ENCODE assay signal across 8 cellular contexts in genomic region chr17:38471253-38471652, GRCh38. TPM values are rescaled to one million over a fixed set of nuclear protein-coding genes. Genes with fewer than 3 reads are reported as not detected.
DNase-seq lines count a peak whose midpoint lies in the region; ATAC-seq and TF ChIP-seq lines count a peak whose summit lies in the region.
"Not testable (repeated sequence)": the region's sequence is repeated elsewhere in the genome, so short reads cannot be mapped to it uniquely, and the experiment has no call there.

No MANE protein-coding gene starts in this region.

- H2AFZ ChIP-seq in ACC112 (ENCODE audit: low read length, unreplicated experiment); OCI-LY7 (ENCODE audit: low read length); mesenchymal stem cell (ENCODE audit: low read depth, low read length): not testable (repeated sequence)

- not testable (repeated sequence) for H3K9me3 Mint-ChIP-seq in chondrocyte (ENCODE audit: low read depth)

- peak overlapping the region; percentile 29 for H3K27ac Mint-ChIP-seq in chondrocyte (ENCODE audit: unreplicated experiment)

- H3K23ac ChIP-seq in mesenchymal stem cell (ENCODE audit: low read length in 2 of 2), result not testable (repeated sequence)

- H3K9ac ChIP-seq in mesenchymal stem cell (ENCODE audit: low read length), result not testable (repeated sequence)

- H3K4me2 ChIP-seq in OCI-LY7 (ENCODE audit: low read length); mesenchymal stem cell (ENCODE audit: low read length, poor library complexity, severe bottlenecking): not testable (repeated sequence)

- peaks cover 19% of the 10 kb centered on the region for H3K79me2 ChIP-seq in ACC112 (ENCODE audit: control insufficient read depth, insufficient read depth, low read length, unreplicated experiment)
- H3K79me2 ChIP-seq in OCI-LY7 (ENCODE audit: insufficient read depth, low read depth, low read length), result not testable (repeated sequence)

- not testable (repeated sequence) for H3K9me3 ChIP-seq in HEK293 (ENCODE audit: control insufficient read depth, insufficient read depth, low read depth, low read length); OCI-LY7 (ENCODE audit: low read length); left ventricle myocardium inferior (replicated peaks); mesenchymal stem cell (ENCODE audit: control insufficient read depth, low read length)

- CTCF ChIA-PET in HEK293 (lab: Yijun Ruan, JAX), result interaction anchor here (0.6 to 1.2 kb wide), 2 partner anchors 87 to 149 kb away, joined by 3 to 4 read pairs; no protein-coding TSS in a partner anchor
- CTCF ChIA-PET in OCI-LY7 (lab: Charles Lee; ENCODE audit: unreplicated experiment), result not testable (repeated sequence)

- POLR2A ChIA-PET in HEK293 (lab: Yijun Ruan, JAX); OCI-LY7 (lab: Charles Lee): not testable (repeated sequence)

- peak overlapping the region; percentile 4; the same call in 1 of the 2 replicates for H3K27ac ChIP-seq in ACC112 (ENCODE audit: low read depth, low read length)
- not testable (repeated sequence) for H3K27ac ChIP-seq in HEK293 (ENCODE audit: extremely low read depth, low read depth, low read length); OCI-LY7 (ENCODE audit: low read depth, low read length, poor library complexity, severe bottlenecking); VCaP; left ventricle myocardium inferior (replicated peaks); mesenchymal stem cell (ENCODE audit: low read length, poor library complexity, severe bottlenecking)

- ATAC-seq in esophagus mucosa, result peak; percentile 41

- not testable (repeated sequence) for H2BK120ac ChIP-seq in mesenchymal stem cell (ENCODE audit: low read depth, low read length)

- H3K36me3 ChIP-seq in ACC112 (ENCODE audit: insufficient read depth, low read length) (peaks cover 19% of the 10 kb centered on the region; the same call in 1 of the 2 replicates), left ventricle myocardium inferior (peaks cover 95% of the 10 kb centered on the region), mesenchymal stem cell (ENCODE audit: control insufficient read depth in 1 of 2, insufficient read depth in 2 of 2, low read depth in 1 of 2, low read length in 2 of 2) (peaks cover 53 to 85% of the 10 kb centered on the region in 2 experiments)
- not testable (repeated sequence) for H3K36me3 ChIP-seq in HEK293 (ENCODE audit: control insufficient read depth in 2 of 2, insufficient read depth in 1 of 2, low read length in 2 of 2); OCI-LY7 (ENCODE audit: insufficient read depth, low read length)

- WGBS in mesenchymal stem cell, result 37% methylated on average over 8 of the region's 8 CpGs

- H4K8ac ChIP-seq in mesenchymal stem cell (ENCODE audit: low read length), result not testable (repeated sequence)

- H2BK12ac ChIP-seq in mesenchymal stem cell (ENCODE audit: low read length in 2 of 2), result not testable (repeated sequence)

- H2BK5ac ChIP-seq in mesenchymal stem cell (ENCODE audit: low read depth, low read length, poor library complexity, severe bottlenecking), result not testable (repeated sequence)

- not testable (repeated sequence) for H3K4ac ChIP-seq in mesenchymal stem cell (ENCODE audit: low read depth in 1 of 2, low read length in 2 of 2)

- H4K20me1 ChIP-seq in OCI-LY7 (ENCODE audit: insufficient read depth, low read length), result not testable (repeated sequence)

- H3K27me3 ChIP-seq in ACC112 (ENCODE audit: insufficient read depth, low read length); left ventricle myocardium inferior (ENCODE audit: low read depth); mesenchymal stem cell (ENCODE audit: control insufficient read depth in 1 of 2, insufficient read depth in 1 of 2, low read length in 2 of 2): not testable (repeated sequence)

- TF ChIP-seq CTCF in HEK293 (tag by site-specific recombination; IDR thresholded peaks at IDR 0.05); chondrocyte (IDR thresholded peaks at IDR 0.05): not testable (repeated sequence)
- TF ChIP-seq CTCF in OCI-LY7 (conservative IDR thresholded peaks at IDR 0.05; ENCODE audit: low read length) (peak; percentile 31), VCaP (conservative IDR thresholded peaks at IDR 0.05) (0 out of 2 replicates have a peak, but pooled peaks have one; percentile 29), left ventricle myocardium inferior (IDR thresholded peaks at IDR 0.05; ENCODE audit: borderline replicate concordance) (peak; percentile 16)

- H3K18ac ChIP-seq in mesenchymal stem cell (ENCODE audit: low read depth in 1 of 2, low read length in 2 of 2), result peak overlapping the region in 1 of 2 experiments; percentile 13

- not testable (repeated sequence) for H4K91ac ChIP-seq in mesenchymal stem cell (ENCODE audit: low read length)

- not testable (repeated sequence) for DNase-seq in OCI-LY7 (ENCODE audit: low spot score); chondrocyte (ENCODE audit: low spot score); left ventricle myocardium inferior
- peak; percentile 48 for DNase-seq in mesenchymal stem cell

- H3K36me3 Mint-ChIP-seq in chondrocyte (ENCODE audit: low read depth), result peaks cover 51% of the 10 kb centered on the region

- not testable (repeated sequence) for H2AK5ac ChIP-seq in mesenchymal stem cell (ENCODE audit: low read length, severe bottlenecking)

- H3K4me1 ChIP-seq in ACC112 (ENCODE audit: control insufficient read depth, insufficient read depth, low read length, unreplicated experiment) (peaks cover 30% of the 10 kb centered on the region), left ventricle myocardium inferior (peaks cover 55% of the 10 kb centered on the region), mesenchymal stem cell (ENCODE audit: control insufficient read depth, insufficient read depth, low read depth, low read length) (peaks cover 43% of the 10 kb centered on the region)
- H3K4me1 ChIP-seq in HEK293 (ENCODE audit: control insufficient read depth, insufficient read depth, low read length); OCI-LY7 (ENCODE audit: insufficient read depth, low read length, poor library complexity, severe bottlenecking): not testable (repeated sequence)

- peaks cover 10% of the 10 kb centered on the region for H3K79me1 ChIP-seq in mesenchymal stem cell (replicated peaks; ENCODE audit: low read length, poor library complexity, severe bottlenecking)

- not testable (repeated sequence) for H3K4me3 ChIP-seq in ACC112 (ENCODE audit: low read depth, low read length); HEK293 (ENCODE audit: low read depth, low read length); OCI-LY7 (ENCODE audit: low read depth, low read length, poor library complexity, severe bottlenecking); left ventricle myocardium inferior; mesenchymal stem cell (ENCODE audit: insufficient read depth in 1 of 2, low read depth in 1 of 2, low read length in 2 of 2)

- H2BK15ac ChIP-seq in mesenchymal stem cell (ENCODE audit: low read depth, poor library complexity, severe bottlenecking), result not testable (repeated sequence)

- not testable (repeated sequence) for H3K27me3 Mint-ChIP-seq in chondrocyte (ENCODE audit: low read depth)

- not testable (repeated sequence) for H3K9me2 ChIP-seq in OCI-LY7 (ENCODE audit: insufficient read depth, low read length)

- BruUV-seq in OCI-LY7 (replicated peaks; lab: Mats Ljungman, UMichigan), result not testable (repeated sequence)

- not testable (repeated sequence) for H3K4me3 Mint-ChIP-seq in chondrocyte (ENCODE audit: unreplicated experiment)

- intact Hi-C loops in OCI-LY7 (cut with micrococcal nuclease; ENCODE audit: unreplicated experiment); left ventricle myocardium inferior (cut with micrococcal nuclease): not testable (repeated sequence)

- H3K14ac ChIP-seq in mesenchymal stem cell (ENCODE audit: low read length in 2 of 2), result not testable (repeated sequence)

- H3K4me1 Mint-ChIP-seq in chondrocyte (ENCODE audit: low read depth), result peaks cover 42% of the 10 kb centered on the region

TF ChIP-seq in HEK293, 187 proteins besides CTCF, POLR2A, EP300 and RAD21:
- 0 out of 2 replicates have a peak, but pooled peaks have one; percentile 22 for TF ChIP-seq ZNF664 (tag by site-specific recombination; IDR thresholded peaks at IDR 0.05)
TF ChIP-seq in HEK293: peak in this region for 1; not testable (repeated sequence) for 186.

RNA-seq across cellular contexts. Expression of gene ARHGAP23, which starts 43.0 kb away (rescaled TPM):
- 18.6 and 25.4 TPM in 2 replicates for total RNA-seq in OCI-LY7 (2014; rRNA removed; shearing (Covaris generic))
- 14.6 and 16.3 TPM in 2 replicates for total RNA-seq in OCI-LY7 (2022)
- 109 to 165 TPM (median 157 TPM) in 3 replicates for total RNA-seq in chondrocyte
- 148 TPM for total RNA-seq in esophagus mucosa
- total RNA-seq in left ventricle myocardium inferior, result 60.8 TPM
- polyA plus RNA-seq in mesenchymal stem cell (2013, experiment 1 of 2), result 66.7 TPM
- polyA plus RNA-seq in mesenchymal stem cell (2013, experiment 2 of 2), result 60.9 TPM
